9 cellular contexts compared by ENCODE assay signal in the genomic region with DNA sequence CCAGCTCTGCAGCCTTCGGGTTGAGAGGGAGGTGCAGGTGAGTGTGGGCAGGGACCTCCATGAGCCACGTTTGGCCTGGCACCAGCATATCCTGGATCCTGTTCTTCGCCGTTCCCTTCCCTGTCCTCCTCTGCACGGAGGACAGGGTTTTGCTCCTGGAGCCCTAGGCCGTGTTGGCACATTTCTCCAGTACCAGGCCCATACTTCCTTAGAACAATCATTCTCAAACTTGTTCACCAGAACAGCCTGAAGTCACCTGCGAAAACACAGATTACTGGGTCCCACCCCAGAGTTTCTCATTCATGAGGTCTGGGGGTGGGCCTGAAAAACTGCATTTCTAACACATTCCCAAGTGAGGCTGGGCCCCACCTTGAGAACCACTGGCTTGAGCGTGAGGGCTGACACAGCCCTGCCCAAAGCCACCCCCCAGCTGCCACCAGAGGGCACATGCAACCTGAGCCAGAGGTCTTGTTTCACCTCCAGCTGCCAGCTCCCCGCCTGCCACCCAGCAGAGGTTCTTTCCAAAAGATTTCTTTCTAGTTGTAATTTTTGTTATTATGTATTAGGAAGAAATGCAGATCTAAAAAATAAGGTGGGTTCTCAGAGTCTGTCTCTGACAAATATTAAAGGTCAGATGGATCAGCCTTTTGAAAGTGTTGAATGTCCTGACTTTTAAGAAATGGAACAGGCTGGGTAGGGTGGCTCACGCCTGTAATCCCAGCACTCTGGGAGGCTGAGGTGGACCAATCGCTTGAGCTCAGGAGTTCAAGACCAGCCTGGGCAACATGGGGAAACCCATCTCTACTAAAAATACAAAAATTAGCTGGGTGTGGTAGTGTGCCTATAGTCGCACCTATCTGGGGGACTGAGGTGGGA. TPM values are rescaled to one million over a fixed set of nuclear protein-coding genes. Genes with fewer than 3 reads are reported as not detected.
A peak's percentile ranks its signal among the peaks of the same experiment; 100 is the strongest.
DNase-seq lines count a peak whose midpoint lies in the region; ATAC-seq and TF ChIP-seq lines count a peak whose summit lies in the region.
"Had no signal": no experiment of that assay in that cellular context is flagged by ENCODE, and none has a peak within 500 bp of the region (broad histone marks: within the 10 kb centered on the region; RNA-seq: fewer than 3 reads in every experiment).

No MANE protein-coding gene starts in this region.

- H3K27ac ChIP-seq in adrenal gland = no peak overlapping the region

- WGBS in adrenal gland, 4 donors = 80 to 82% (median 81%) methylated on average over 12 of the region's 12 CpGs

- ATAC-seq in HG03439 (IDR thresholded peaks at IDR 0.05; ENCODE audit: unreplicated experiment) = no peak

- TF ChIP-seq POLR2A in adrenal gland (IDR thresholded peaks at IDR 0.05) = no peak

- H3K4me3 ChIP-seq in H7 (ENCODE audit: insufficient read depth, low read depth, low read length) (no peak overlapping the region), adrenal gland (no peak overlapping the region)
- H3K4me3 ChIP-seq: HAP-1 had no signal

- H3K9me3 ChIP-seq in adrenal gland (replicated peaks in 1 of 3) = no peaks in the 10 kb centered on the region
- H3K9me3 ChIP-seq: HAP-1 had no signal

- peaks cover 0 to 8% of the 10 kb centered on the region in 2 donors for H3K4me1 ChIP-seq in adrenal gland (replicated peaks in 1 of 2)
- H3K4me1 ChIP-seq: HAP-1 had no signal

- H3K27me3 ChIP-seq in H7 (ENCODE audit: control insufficient read depth, insufficient read depth, low read length) (no peaks in the 10 kb centered on the region), adrenal gland (no peaks in the 10 kb centered on the region)

- no peaks in the 10 kb centered on the region for H3K36me3 ChIP-seq in H7 (replicated peaks; ENCODE audit: control insufficient read depth, insufficient read depth, low read length)
- H3K36me3 ChIP-seq in adrenal gland (replicated peaks in 1 of 2) = peaks cover 0 to 5% of the 10 kb centered on the region in 2 donors
- H3K36me3 ChIP-seq: HAP-1 had no signal

- intact Hi-C loops in adrenal gland (cut with DNase I) = no loop called here

- TF ChIP-seq CTCF in AG09319 (IDR thresholded peaks at IDR 0.05; ENCODE audit: low read depth, low read length) (peak; percentile 26), adrenal gland (IDR thresholded peaks at IDR 0.05) (peak; percentile 11 to 60 (median 50))

- DNase-seq in AG09319 (ENCODE audit: extremely low read depth, low read depth) = no peak
- peak; percentile 77 for DNase-seq in H7
- peak; percentile 68 for DNase-seq in T follicular helper cell (ENCODE audit: low read depth)
- DNase-seq in adrenal gland = peak in 6 of 7 donors; percentile 62 to 78 (median 68)
- DNase-seq in kidney tubule cell (ENCODE audit: low spot score) = peak; percentile 71
- DNase-seq in stimulated activated CD8-positive, alpha-beta memory T cell treated with anti-CD3 and anti-CD28 coated beads, Interleukin-15, amount 100 ng/mL, for 1 hour (ENCODE audit: low read depth) = peak; percentile 60
- no peak for DNase-seq in foreskin melanocyte

RNA-seq across cellular contexts. Expression of gene LDLRAP1, which starts 39.6 kb away (rescaled TPM):
- total RNA-seq in H7 (2014; rRNA removed; shearing (Covaris generic)) = 47.0 and 47.9 TPM in 2 replicates
- 10 to 100 TPM; 26.3 to 39.1 (median 29.0) TPM for total RNA-seq in adrenal gland
- polyA plus RNA-seq in adrenal gland = 10 to 100 TPM; 19.0 to 25.6 (median 21.4) TPM

Comparison
In these comparisons a context has a peak if more than half of its experiments do, and no peak if none do; other contexts are left out.
1. DNase-seq: peak in H7 (single experiment), T follicular helper cell (single experiment), adrenal gland (6 of 7), kidney tubule cell (single experiment) and stimulated activated CD8-positive, alpha-beta memory T cell treated with anti-CD3 and anti-CD28 coated beads, Interleukin-15, amount 100 ng/mL, for 1 hour (single experiment); none in AG09319 (single experiment) and foreskin melanocyte (single experiment).